In genomic region chr11:66325140-66325754, GRCh38 we compare ENCODE assay signal across 12 cellular contexts. TPM values are rescaled to one million over a fixed set of nuclear protein-coding genes. Genes with fewer than 3 reads are reported as not detected.
A peak's percentile ranks its signal among the peaks of the same experiment; 100 is the strongest.
DNase-seq lines count a peak whose midpoint lies in the region; ATAC-seq and TF ChIP-seq lines count a peak whose summit lies in the region.
"Had no signal": no experiment of that assay in that cellular context is flagged by ENCODE, and none has a peak within 500 bp of the region (broad histone marks: within the 10 kb centered on the region; RNA-seq: fewer than 3 reads in every experiment).

No MANE protein-coding gene starts in this region.

- H4K8ac ChIP-seq in mesenchymal stem cell (ENCODE audit: low read length): peak overlapping the region; percentile 89

- H3K27me3 Mint-ChIP-seq in HFFc6 (ENCODE audit: insufficient read depth): peaks cover 10% of the 10 kb centered on the region
- H3K27me3 Mint-ChIP-seq in activated CD8-positive, alpha-beta T cell treated with anti-CD3 and anti-CD28 coated beads for 36 hours: no peaks in the 10 kb centered on the region

- intact Hi-C loops in activated CD8-positive, alpha-beta T cell treated with anti-CD3 and anti-CD28 coated beads for 36 hours (cut with micrococcal nuclease): no loop called here

- peak overlapping the region; percentile 98 for H3K27ac ChIP-seq in BLaER1
- H3K27ac ChIP-seq in mesenchymal stem cell (ENCODE audit: low read length, poor library complexity, severe bottlenecking): peak overlapping the region; percentile 33
- no peak overlapping the region for H3K27ac ChIP-seq in caudate nucleus (ENCODE audit: low read depth, low read length)

- H4K91ac ChIP-seq in mesenchymal stem cell (ENCODE audit: low read length): peak overlapping the region; percentile 95

- H3K4me3 Mint-ChIP-seq in HFFc6: no peak overlapping the region
- H3K4me3 Mint-ChIP-seq in activated CD8-positive, alpha-beta T cell treated with anti-CD3 and anti-CD28 coated beads for 36 hours: no peak overlapping the region
- H3K4me3 Mint-ChIP-seq: GM23338 had no signal

- no peak overlapping the region for H2BK5ac ChIP-seq in mesenchymal stem cell (ENCODE audit: low read depth, low read length, poor library complexity, severe bottlenecking)

- CTCF ChIA-PET in activated CD8-positive, alpha-beta T cell treated with anti-CD3 and anti-CD28 coated beads for 36 hours (lab: Charles Lee): interaction anchor here (3.7 kb wide), 1 partner anchor 14 kb away, joined by 39 read pairs; no protein-coding TSS in a partner anchor

- peaks cover 53% of the 10 kb centered on the region for H3K4me1 Mint-ChIP-seq in HFFc6 (ENCODE audit: low read depth)
- H3K4me1 Mint-ChIP-seq in activated CD8-positive, alpha-beta T cell treated with anti-CD3 and anti-CD28 coated beads for 36 hours (ENCODE audit: low read depth): peaks cover 59% of the 10 kb centered on the region

- H2BK15ac ChIP-seq in mesenchymal stem cell (ENCODE audit: low read depth, poor library complexity, severe bottlenecking): peak overlapping the region; percentile 60

- ATAC-seq in activated CD8-positive, alpha-beta T cell treated with anti-CD3 and anti-CD28 coated beads for 36 hours: no peak
- no peak for ATAC-seq in GM19023 (IDR thresholded peaks at IDR 0.05; ENCODE audit: unreplicated experiment)
- ATAC-seq in GM18907 (IDR thresholded peaks at IDR 0.05; ENCODE audit: unreplicated experiment): no peak
- ATAC-seq: GM23338 had no signal

- no peaks in the 10 kb centered on the region for H4K20me1 ChIP-seq in BLaER1

- peaks cover 2% of the 10 kb centered on the region; the same call in 1 of the 2 replicates for H3K36me3 Mint-ChIP-seq in HFFc6 (ENCODE audit: low read depth)
- peaks cover 1% of the 10 kb centered on the region for H3K36me3 Mint-ChIP-seq in activated CD8-positive, alpha-beta T cell treated with anti-CD3 and anti-CD28 coated beads for 36 hours (ENCODE audit: low read depth)

- H3K18ac ChIP-seq in mesenchymal stem cell (ENCODE audit: low read depth in 1 of 2, low read length in 2 of 2): peak overlapping the region; percentile 93 to 99

- no peak overlapping the region for H2AFZ ChIP-seq in mesenchymal stem cell (ENCODE audit: low read depth, low read length)
- H2AFZ ChIP-seq: GM23338 had no signal

- H2BK12ac ChIP-seq in mesenchymal stem cell (ENCODE audit: low read length in 2 of 2): peak overlapping the region; percentile 64 to 85

- H3K27ac Mint-ChIP-seq in HFFc6: peak overlapping the region; percentile 92
- peak overlapping the region; percentile 84 for H3K27ac Mint-ChIP-seq in activated CD8-positive, alpha-beta T cell treated with anti-CD3 and anti-CD28 coated beads for 36 hours
- H3K27ac Mint-ChIP-seq: GM23338 had no signal

- WGBS in mesenchymal stem cell: 81% methylated on average over 12 of the region's 12 CpGs

- no peaks in the 10 kb centered on the region for H3K27me3 ChIP-seq in BLaER1
- no peaks in the 10 kb centered on the region for H3K27me3 ChIP-seq in mesenchymal stem cell (ENCODE audit: control insufficient read depth in 1 of 2, insufficient read depth in 1 of 2, low read length in 2 of 2)

- H3K9me3 Mint-ChIP-seq in HFFc6: peaks cover 2% of the 10 kb centered on the region
- H3K9me3 Mint-ChIP-seq in activated CD8-positive, alpha-beta T cell treated with anti-CD3 and anti-CD28 coated beads for 36 hours: peaks cover 1% of the 10 kb centered on the region

- peaks cover 85% of the 10 kb centered on the region for H3K4me1 ChIP-seq in BLaER1
- H3K4me1 ChIP-seq in mesenchymal stem cell (ENCODE audit: control insufficient read depth, insufficient read depth, low read depth, low read length): peaks cover 49% of the 10 kb centered on the region

- H3K4ac ChIP-seq in mesenchymal stem cell (ENCODE audit: low read depth in 1 of 2, low read length in 2 of 2): peak overlapping the region; percentile 75 to 83

- no peaks in the 10 kb centered on the region for H3K79me1 ChIP-seq in mesenchymal stem cell (replicated peaks; ENCODE audit: low read length, poor library complexity, severe bottlenecking)

- H2AK5ac ChIP-seq in mesenchymal stem cell (ENCODE audit: low read length, severe bottlenecking): peak overlapping the region; percentile 98

- DNase-seq in HFFc6 (no peak), mesenchymal stem cell (peak; percentile 48), middle frontal gyrus (ENCODE audit: extremely low spot score, low spot score) (no peak), caudate nucleus (lab: John Stamatoyannopoulos, UW) (no peak)
- DNase-seq in activated CD8-positive, alpha-beta T cell treated with anti-CD3 and anti-CD28 coated beads for 36 hours: peak; percentile 32
- DNase-seq: central memory CD4-positive, alpha-beta T cell; NCI-H2081; stimulated activated CD8-positive, alpha-beta memory T cell treated with anti-CD3 and anti-CD28 coated beads, Interleukin-4, amount 100 ng/mL, for 48 hours had no signal

- H3K14ac ChIP-seq in mesenchymal stem cell (ENCODE audit: low read length in 2 of 2): peak overlapping the region in 1 of 2 experiments; percentile 93

- H3K9ac ChIP-seq in BLaER1: peak overlapping the region; percentile 84
- peak overlapping the region; percentile 4 for H3K9ac ChIP-seq in mesenchymal stem cell (ENCODE audit: low read length)

- POLR2A ChIA-PET in activated CD8-positive, alpha-beta T cell treated with anti-CD3 and anti-CD28 coated beads for 36 hours (lab: Charles Lee): interaction anchor here (1.6 to 2.4 kb wide), 3 partner anchors 13 to 44 kb away, joined by 4 to 21 read pairs (median 6); no protein-coding TSS in a partner anchor

- peaks cover 2% of the 10 kb centered on the region; the same call in 1 of the 2 replicates for H3K9me3 ChIP-seq in BLaER1
- H3K9me3 ChIP-seq in mesenchymal stem cell (ENCODE audit: control insufficient read depth, low read length): no peaks in the 10 kb centered on the region

- H3K36me3 ChIP-seq in BLaER1 (no peaks in the 10 kb centered on the region), mesenchymal stem cell (ENCODE audit: control insufficient read depth in 1 of 2, insufficient read depth in 2 of 2, low read depth in 1 of 2, low read length in 2 of 2) (peaks cover 0 to 2% of the 10 kb centered on the region in 2 experiments)

- H2BK120ac ChIP-seq in mesenchymal stem cell (ENCODE audit: low read depth, low read length): peak overlapping the region; percentile 98

- peak overlapping the region in 1 of 2 experiments; percentile 95 for H3K23ac ChIP-seq in mesenchymal stem cell (ENCODE audit: low read length in 2 of 2)

- no peak for TF ChIP-seq CTCF in HFFc6 (IDR thresholded peaks at IDR 0.05)
- TF ChIP-seq CTCF in activated CD8-positive, alpha-beta T cell treated with anti-CD3 and anti-CD28 coated beads for 36 hours (IDR thresholded peaks at IDR 0.05): no peak

- H3K4me3 ChIP-seq in BLaER1 (peak overlapping the region; percentile 50), mesenchymal stem cell (ENCODE audit: insufficient read depth in 1 of 2, low read depth in 1 of 2, low read length in 2 of 2) (no peak overlapping the region)
- H3K4me3 ChIP-seq: GM23338 had no signal

- peak overlapping the region; percentile 98 for H3K4me2 ChIP-seq in BLaER1
- H3K4me2 ChIP-seq in mesenchymal stem cell (ENCODE audit: low read length, poor library complexity, severe bottlenecking): no peak overlapping the region
- H3K4me2 ChIP-seq: GM23338 had no signal

RNA-seq across cellular contexts. Expression of gene CD248, which starts 8.4 kb away (rescaled TPM):
- 100 to 1,000 TPM; 437 to 739 (median 687) TPM for total RNA-seq in HFFc6 (2021; fragmentation: NEBNext Ultra II Directional; extraction: Animal tissue kit (Norgen Biotek cat#: 25700))
- total RNA-seq in activated CD8-positive, alpha-beta T cell treated with anti-CD3 and anti-CD28 coated beads for 36 hours: 10 to 100 TPM; 16.3 to 16.8 TPM
- 318 TPM for polyA plus RNA-seq in mesenchymal stem cell (2013, experiment 1 of 2)
- 313 TPM for polyA plus RNA-seq in mesenchymal stem cell (2013, experiment 2 of 2)

RNA-seq across cellular contexts. Expression of gene RIN1, which starts 11.0 kb away (rescaled TPM):
- total RNA-seq in HFFc6 (2021; fragmentation: NEBNext Ultra II Directional; extraction: Animal tissue kit (Norgen Biotek cat#: 25700)): 10 to 100 TPM; 32.9 to 55.0 (median 49.8) TPM
- total RNA-seq in activated CD8-positive, alpha-beta T cell treated with anti-CD3 and anti-CD28 coated beads for 36 hours: 1 to 10 TPM; 1.1 to 1.6 TPM
- polyA plus RNA-seq in mesenchymal stem cell (2013, experiment 1 of 2): 29.1 TPM
- 26.9 TPM for polyA plus RNA-seq in mesenchymal stem cell (2013, experiment 2 of 2)

RNA-seq across cellular contexts. Expression of gene BRMS1, which starts 19.7 kb away (rescaled TPM):
- 10 to 100 TPM; 41.2 to 66.6 (median 61.2) TPM for total RNA-seq in HFFc6 (2021; fragmentation: NEBNext Ultra II Directional; extraction: Animal tissue kit (Norgen Biotek cat#: 25700))
- total RNA-seq in activated CD8-positive, alpha-beta T cell treated with anti-CD3 and anti-CD28 coated beads for 36 hours: 10 to 100 TPM; 35.7 to 35.9 TPM
- polyA plus RNA-seq in mesenchymal stem cell (2013, experiment 1 of 2): 37.1 TPM
- polyA plus RNA-seq in mesenchymal stem cell (2013, experiment 2 of 2): 35.4 TPM

RNA-seq across cellular contexts. Expression of gene B4GAT1, which starts 22.2 kb away (rescaled TPM):
- total RNA-seq in HFFc6 (2021; fragmentation: NEBNext Ultra II Directional; extraction: Animal tissue kit (Norgen Biotek cat#: 25700)): 10 to 100 TPM; 21.5 to 26.4 (median 24.3) TPM
- 1 to 10 TPM; 9.4 to 9.5 TPM for total RNA-seq in activated CD8-positive, alpha-beta T cell treated with anti-CD3 and anti-CD28 coated beads for 36 hours
- polyA plus RNA-seq in mesenchymal stem cell (2013, experiment 1 of 2): 31.2 TPM
- 31.7 TPM for polyA plus RNA-seq in mesenchymal stem cell (2013, experiment 2 of 2)

RNA-seq across cellular contexts. Expression of gene TMEM151A, which starts 33.6 kb away (rescaled TPM):
- under 1 TPM in 2 of 6 experiments, not detected in 4; 0.07 to 0.11 TPM for total RNA-seq in HFFc6 (2021; fragmentation: NEBNext Ultra II Directional; extraction: Animal tissue kit (Norgen Biotek cat#: 25700))
- total RNA-seq in activated CD8-positive, alpha-beta T cell treated with anti-CD3 and anti-CD28 coated beads for 36 hours: not detected
- polyA plus RNA-seq in mesenchymal stem cell (2013, experiment 1 of 2): 0.44 TPM
- polyA plus RNA-seq in mesenchymal stem cell (2013, experiment 2 of 2): 0.38 TPM

Comparison
In these comparisons a context has a peak if more than half of its experiments do, and no peak if none do; other contexts are left out.
1. DNase-seq: peak in activated CD8-positive, alpha-beta T cell treated with anti-CD3 and anti-CD28 coated beads for 36 hours (single experiment) and mesenchymal stem cell (single experiment); none in HFFc6 (single experiment), middle frontal gyrus (single experiment) and caudate nucleus (0 of 61).
2. RNA of gene CD248, which starts 8.4 kb away (total RNA-seq): 437 to 739 TPM in HFFc6; 16.3 to 16.8 TPM in activated CD8-positive, alpha-beta T cell treated with anti-CD3 and anti-CD28 coated beads for 36 hours; every median in the first group is over 10 times any median in the second.
3. RNA of gene RIN1, which starts 11.0 kb away (total RNA-seq): 32.9 to 55.0 TPM in HFFc6; 1.1 to 1.6 TPM in activated CD8-positive, alpha-beta T cell treated with anti-CD3 and anti-CD28 coated beads for 36 hours; every median in the first group is over 10 times any median in the second.